In genomic region chr1:155933591-155934096, GRCh38 we compare ENCODE assay signal across 8 cellular contexts. TPM values are rescaled to one million over a fixed set of nuclear protein-coding genes. Genes with fewer than 3 reads are reported as not detected.
DNase-seq lines count a peak whose midpoint lies in the region; ATAC-seq and TF ChIP-seq lines count a peak whose summit lies in the region.

No MANE protein-coding gene starts in this region.

- H3K27ac ChIP-seq in breast epithelium (peak overlapping the region; percentile 89 to 96), ascending aorta (peak overlapping the region; percentile 90 to 94), liver (ENCODE audit: low read depth in 1 of 2, low read length in 2 of 2) (peak overlapping the region; percentile 88 to 90), urinary bladder (ENCODE audit: low read depth) (peak overlapping the region; percentile 84)

- TF ChIP-seq POLR2A in breast epithelium (IDR thresholded peaks at IDR 0.05): no peak

- peaks cover 39% of the 10 kb centered on the region for H3K4me1 Mint-ChIP-seq in MCF 10A (ENCODE audit: insufficient read depth, unreplicated experiment)

- H3K36me3 Mint-ChIP-seq in MCF 10A (ENCODE audit: insufficient read depth, unreplicated experiment): no peaks in the 10 kb centered on the region

- ATAC-seq in HG03108 (IDR thresholded peaks at IDR 0.05; ENCODE audit: unreplicated experiment): no peak

- no peaks in the 10 kb centered on the region for H3K9me3 Mint-ChIP-seq in MCF 10A (ENCODE audit: unreplicated experiment)

- TF ChIP-seq RAD21 in liver (IDR thresholded peaks at IDR 0.05): no peak

- H3K9ac ChIP-seq in liver (ENCODE audit: low read depth in 1 of 2, low read length in 2 of 2): peak overlapping the region; percentile 98 to 100

- WGBS in liver: 4% methylated on average over 10 of the region's 10 CpGs
- 4% methylated on average over 10 of the region's 10 CpGs for WGBS in urinary bladder

- no peak overlapping the region for H3K27ac Mint-ChIP-seq in MCF 10A (ENCODE audit: low read depth, unreplicated experiment)

- intact Hi-C loops in breast epithelium (cut with DNase I; ENCODE audit: low total_unique reads) (no loop called here), MCF 10A (cut with micrococcal nuclease) (loop anchor here (1.0 kb wide), 1 partner anchor 50 kb away; no protein-coding TSS in a partner anchor), ascending aorta (cut with DNase I) (loop anchor here (1.0 to 10.0 kb wide), 3 partner anchors 22 to 121 kb away; partner anchors contain the start of genes LAMTOR2, RIT1 and UBQLN4)

- in situ Hi-C loops in GM13976 (cut with MboI; ENCODE audit: low sequenced_read_pairs, unreplicated experiment): no loop called here

- H3K4me3 ChIP-seq in breast epithelium: peak overlapping the region; percentile 58 to 94 (median 78)
- peak overlapping the region; percentile 74 to 82 for H3K4me3 ChIP-seq in ascending aorta
- peak overlapping the region; percentile 83 to 94 (median 92) for H3K4me3 ChIP-seq in liver (ENCODE audit: low read depth in 1 of 3, low read length in 3 of 3)
- peak overlapping the region; percentile 86 for H3K4me3 ChIP-seq in urinary bladder (ENCODE audit: low read depth, low read length)

- no peak for DNase-seq in breast epithelium (ENCODE audit: low spot score in 2 of 2)
- DNase-seq in MCF 10A (ENCODE audit: unreplicated experiment): no peak
- DNase-seq in ascending aorta (ENCODE audit: low spot score in 2 of 2): no peak
- DNase-seq in GM13976 (ENCODE audit: low spot score): no peak
- no peak for DNase-seq in activated naive CD4-positive, alpha-beta T cell treated with anti-CD3 and anti-CD28 coated beads, Interleukin-2, amount 50 U/mL, for 16 hours

- no peak overlapping the region for H3K4me3 Mint-ChIP-seq in MCF 10A (ENCODE audit: unreplicated experiment)

- no TSS peak for BruUV-seq in MCF 10A (replicated peaks; lab: Mats Ljungman, UMichigan)

- CTCF ChIA-PET in MCF 10A (lab: Yijun Ruan, JAX): interaction anchor here (0.6 to 4.9 kb wide), 10 partner anchors 9 to 292 kb away, joined by 3 to 55 read pairs (median 4); partner anchors contain the start of gene ARHGEF2

- POLR2A ChIA-PET in MCF 10A (lab: Yijun Ruan, JAX): interaction anchor here (0.7 to 6.8 kb wide), 33 partner anchors 9 to 963 kb away, joined by 3 to 294 read pairs (median 6); partner anchors contain the start of genes ARHGEF2, GON4L, LAMTOR2 and LMNA

- H3K9me3 ChIP-seq in breast epithelium (no peaks in the 10 kb centered on the region), ascending aorta (no peaks in the 10 kb centered on the region), liver (ENCODE audit: control insufficient read depth in 4 of 4, low read length in 3 of 4) (no peaks in the 10 kb centered on the region)

- no peaks in the 10 kb centered on the region for H3K27me3 ChIP-seq in breast epithelium
- H3K27me3 ChIP-seq in ascending aorta: no peaks in the 10 kb centered on the region
- H3K27me3 ChIP-seq in liver (ENCODE audit: control insufficient read depth in 4 of 4, insufficient read depth in 4 of 4, low read length in 3 of 4): no peaks in the 10 kb centered on the region

- no peak for TF ChIP-seq CTCF in breast epithelium (IDR thresholded peaks at IDR 0.05)
- TF ChIP-seq CTCF in MCF 10A (IDR thresholded peaks at IDR 0.05; ENCODE audit: unreplicated experiment): no peak
- no peak for TF ChIP-seq CTCF in ascending aorta (IDR thresholded peaks at IDR 0.05)
- no peak for TF ChIP-seq CTCF in liver (IDR thresholded peaks at IDR 0.05; ENCODE audit: low read depth, low read length, missing input control)
- TF ChIP-seq CTCF in GM13976 (IDR thresholded peaks at IDR 0.05; ENCODE audit: borderline replicate concordance, control extremely low read depth, extremely low read depth, insufficient read depth, missing control alignments): no peak

- peaks cover 3% of the 10 kb centered on the region for H3K36me3 ChIP-seq in breast epithelium
- peaks cover 34 to 41% of the 10 kb centered on the region in 2 donors for H3K36me3 ChIP-seq in ascending aorta
- H3K36me3 ChIP-seq in liver (ENCODE audit: control insufficient read depth in 4 of 4, insufficient read depth in 3 of 4, low read depth in 1 of 4, low read length in 3 of 4): peaks cover 4 to 29% (median 27%) of the 10 kb centered on the region in 4 donors
- H3K36me3 ChIP-seq in urinary bladder (ENCODE audit: insufficient read depth): peaks cover 5% of the 10 kb centered on the region

- no peaks in the 10 kb centered on the region for H3K27me3 Mint-ChIP-seq in MCF 10A (ENCODE audit: insufficient read depth, unreplicated experiment)

- H3K4me1 ChIP-seq in breast epithelium (peaks cover 12 to 19% of the 10 kb centered on the region in 2 donors), ascending aorta (peaks cover 18 to 35% of the 10 kb centered on the region in 2 donors), liver (ENCODE audit: control insufficient read depth in 4 of 4, insufficient read depth in 4 of 4, low read length in 3 of 4) (peaks cover 11 to 38% (median 24%) of the 10 kb centered on the region in 4 donors), urinary bladder (ENCODE audit: insufficient read depth) (peaks cover 2% of the 10 kb centered on the region)

TF ChIP-seq in liver, 16 proteins besides CTCF, POLR2A, EP300 and RAD21 (continues in another document):
- TF ChIP-seq MAX (IDR thresholded peaks at IDR 0.05): no peak
- no peak for TF ChIP-seq REST (IDR thresholded peaks at IDR 0.05)
- TF ChIP-seq ATF3 (IDR thresholded peaks at IDR 0.05): no peak
- no peak for TF ChIP-seq HNF4A (conservative IDR thresholded peaks at IDR 0.05)
- TF ChIP-seq FOXA1 (IDR thresholded peaks at IDR 0.05): no peak
- TF ChIP-seq SP1 (IDR thresholded peaks at IDR 0.05): no peak
- no peak for TF ChIP-seq EGR1 (IDR thresholded peaks at IDR 0.05; ENCODE audit: low read depth in 2 of 2)
- no peak for TF ChIP-seq YY1 (IDR thresholded peaks at IDR 0.05)
- no peak for TF ChIP-seq HNF4G (IDR thresholded peaks at IDR 0.05)
- TF ChIP-seq TAF1 (conservative IDR thresholded peaks at IDR 0.05): no peak
- no peak for TF ChIP-seq GABPA (IDR thresholded peaks at IDR 0.05 in 1 of 2, conservative IDR thresholded peaks at IDR 0.05 in 1 of 2)

RNA-seq across cellular contexts. Expression of gene KHDC4, which starts 0.6 kb away (rescaled TPM):
- total RNA-seq in breast epithelium (10 to 100 TPM; 52.0 to 81.5 (median 64.2) TPM), MCF 10A (2022) (90.9 and 104 TPM in 2 replicates), ascending aorta (101 TPM), liver (10 to 100 TPM; 18.2 to 32.6 TPM), urinary bladder (45.0 TPM)
- polyA plus RNA-seq in liver (10 to 100 TPM in 1 of 2 donors, 1 to 10 TPM in 1; 8.4 to 11.3 TPM), urinary bladder (24.4 TPM)

RNA-seq across cellular contexts. Expression of gene RXFP4, which starts 7.8 kb away (rescaled TPM):
- total RNA-seq in breast epithelium: not detected
- not detected in 2 replicates for total RNA-seq in MCF 10A (2022)
- total RNA-seq in ascending aorta: not detected
- not detected for total RNA-seq in liver
- not detected for polyA plus RNA-seq in liver
- not detected for total RNA-seq in urinary bladder
- polyA plus RNA-seq in urinary bladder: 0.18 TPM

RNA-seq across cellular contexts. Expression of gene RIT1, which starts 22.5 kb away (rescaled TPM):
- total RNA-seq in breast epithelium (10 to 100 TPM; 29.2 to 32.6 (median 29.4) TPM), MCF 10A (2022) (36.2 and 43.1 TPM in 2 replicates), ascending aorta (17.1 TPM), liver (10 to 100 TPM; 11.3 to 14.3 TPM), urinary bladder (39.4 TPM)
- polyA plus RNA-seq in liver (1 to 10 TPM; 3.1 to 4.9 TPM), urinary bladder (24.9 TPM)

RNA-seq across cellular contexts. Expression of gene ARHGEF2, which starts 44.7 kb away (rescaled TPM):
- 10 to 100 TPM; 81.8 to 93.7 (median 90.4) TPM for total RNA-seq in breast epithelium
- 498 and 555 TPM in 2 replicates for total RNA-seq in MCF 10A (2022)
- total RNA-seq in ascending aorta: 169 TPM
- total RNA-seq in liver: 10 to 100 TPM; 14.1 to 59.1 TPM
- 1 to 10 TPM; 3.2 to 6.4 TPM for polyA plus RNA-seq in liver
- total RNA-seq in urinary bladder: 63.3 TPM
- 40.5 TPM for polyA plus RNA-seq in urinary bladder
